Comparison of ENCODE assay signal across 11 cellular contexts in genomic region chr19:9724157-9724556, GRCh38.
"Had no signal": no experiment of that assay in that cellular context is flagged by ENCODE, and none has a peak within 500 bp of the region (broad histone marks: within the 10 kb centered on the region; RNA-seq: fewer than 3 reads in every experiment).

No MANE protein-coding gene starts in this region.

- H3K9ac ChIP-seq: GM23248 had no signal

- H3K4me1 ChIP-seq: HAP-1 had no signal

- ATAC-seq: GM23338, HCT116 had no signal

- H3K27ac Mint-ChIP-seq: GM23338, H9, HFFc6 had no signal

- H3K36me3 ChIP-seq: HAP-1 had no signal

- H3K4me3 Mint-ChIP-seq: GM23338, H9, HFFc6 had no signal

- H3K27ac ChIP-seq: GM23248 had no signal

- H2AFZ ChIP-seq: GM23248, GM23338 had no signal

- H3K4me3 ChIP-seq: GM23248, GM23338, HAP-1 had no signal

- H3K4me2 ChIP-seq: GM23338 had no signal

- DNase-seq: GM23248, GOT3, H7, H9, HCEC 1CT, HFFc6 had no signal

- FAIRE-seq: H1, H54 had no signal
